In genomic region chr2:63051795-63052333, GRCh38 we compare ENCODE assay signal across 10 cellular contexts. TPM values are rescaled to one million over a fixed set of nuclear protein-coding genes. Genes with fewer than 3 reads are reported as not detected.
A peak's percentile ranks its signal among the peaks of the same experiment; 100 is the strongest.
DNase-seq lines count a peak whose midpoint lies in the region; ATAC-seq, FAIRE-seq and TF ChIP-seq lines count a peak whose summit lies in the region.
"Had no signal": no experiment of that assay in that cellular context is flagged by ENCODE, and none has a peak within 500 bp of the region (broad histone marks: within the 10 kb centered on the region; RNA-seq: fewer than 3 reads in every experiment).

No MANE protein-coding gene starts in this region.

- H3K4me2 ChIP-seq in H9 (ENCODE audit: insufficient read depth, insufficient read length, low read length), result peak overlapping the region; percentile 66
- peak overlapping the region; percentile 90 for H3K4me2 ChIP-seq in GM12878 (ENCODE audit: control insufficient read depth, insufficient read depth)

- H3K27me3 Mint-ChIP-seq in H9 (ENCODE audit: low read depth), result peaks cover 95% of the 10 kb centered on the region
- H3K27me3 Mint-ChIP-seq in naive thymus-derived CD4-positive, alpha-beta T cell, result peaks cover 65 to 88% (median 82%) of the 10 kb centered on the region in 5 donors

- H3K79me1 ChIP-seq in H9 (ENCODE audit: insufficient read depth, low read depth, low read length, poor library complexity, severe bottlenecking), result no peaks in the 10 kb centered on the region

- FAIRE-seq in GM12878 (lab: Jason Lieb, UNC), result no peak

- no peak overlapping the region for H2BK5ac ChIP-seq in H9 (ENCODE audit: insufficient read length, low read length)

- peaks cover 2 to 6% of the 10 kb centered on the region in 2 experiments; a peak in 3 of 5 replicates for H3K9me3 Mint-ChIP-seq in H9
- peaks cover 0 to 4% (median 0%) of the 10 kb centered on the region in 11 donors for H3K9me3 Mint-ChIP-seq in naive thymus-derived CD4-positive, alpha-beta T cell

- peak overlapping the region; percentile 37 to 87; a peak in 4 of 5 replicates for H3K4me3 Mint-ChIP-seq in H9
- H3K4me3 Mint-ChIP-seq in naive thymus-derived CD4-positive, alpha-beta T cell, result peak overlapping the region; percentile 12 to 86 (median 77)

- DNase-seq in H9 (peak; percentile 35), GM12878 (ENCODE audit: low read depth, low spot score) (no peak), NCI-H2107 (lab: John Stamatoyannopoulos, UW) (no peak)
- no peak for DNase-seq in naive thymus-derived CD4-positive, alpha-beta T cell
- DNase-seq: activated effector memory CD4-positive, alpha-beta T cell treated with Interleukin-2 at 50 U/mL for 16 hours had no signal

- RAD21 ChIA-PET in GM12878 (lab: Charles Lee; ENCODE audit: unreplicated experiment), result interaction anchor here (0.7 to 1.2 kb wide), 2 partner anchors 205 to 263 kb away, joined by 3 read pairs; no protein-coding TSS in a partner anchor

- WGBS in H9 (ENCODE audit: extremely low coverage, insufficient read length, low lambda C conversion rate), result no CpG with 5 or more reads among the region's 42 CpGs
- WGBS in GM12878 (ENCODE audit: insufficient coverage, insufficient replicate concordance, low lambda C conversion rate, missing lambda C conversion rate), result 76% methylated on average over 35 of the region's 42 CpGs

- H4K5ac ChIP-seq in H9 (ENCODE audit: insufficient read length, low read depth, low read length), result no peak overlapping the region

- H4K8ac ChIP-seq in H9 (replicated peaks; ENCODE audit: insufficient read length, low read depth, low read length), result no peak overlapping the region

- peaks cover 68% of the 10 kb centered on the region for H3K27me3 ChIP-seq in H9 (ENCODE audit: insufficient read depth, low read length)
- H3K27me3 ChIP-seq in GM12878 (replicated peaks in 1 of 2; ENCODE audit: control insufficient read depth in 2 of 2, insufficient read depth in 2 of 2, low read length in 1 of 2), result peaks cover 0 to 28% of the 10 kb centered on the region in 2 experiments
- H3K27me3 ChIP-seq in naive thymus-derived CD4-positive, alpha-beta T cell (ENCODE audit: control insufficient read depth in 2 of 2, insufficient read depth in 2 of 2, low read length in 2 of 2), result peaks cover 7 to 20% of the 10 kb centered on the region in 2 donors

- no peaks in the 10 kb centered on the region for H3K9me3 ChIP-seq in H9 (ENCODE audit: control insufficient read depth, low read depth, low read length)
- no peaks in the 10 kb centered on the region; the same call in 2 of the 3 replicates for H3K9me3 ChIP-seq in GM12878 (replicated peaks; ENCODE audit: control insufficient read depth, insufficient read depth, low read length)
- no peaks in the 10 kb centered on the region for H3K9me3 ChIP-seq in naive thymus-derived CD4-positive, alpha-beta T cell (ENCODE audit: control insufficient read depth in 2 of 3, low read length in 3 of 3)

- CTCF ChIA-PET in GM12878 (lab: Yijun Ruan, JAX), result interaction anchor here (0.9 to 2.9 kb wide), 3 partner anchors 28 to 594 kb away, joined by 3 to 7 read pairs (median 4); no protein-coding TSS in a partner anchor
- CTCF ChIA-PET in naive thymus-derived CD4-positive, alpha-beta T cell (lab: Charles Lee), result no interaction called here

- no peak overlapping the region for H4K91ac ChIP-seq in H9 (ENCODE audit: insufficient read length, low read depth, low read length)

- BruUV-seq in GM12878 (replicated peaks; lab: Mats Ljungman, UMichigan), result no TSS peak

- no peak for ATAC-seq in GM12878
- no peak for ATAC-seq in naive thymus-derived CD4-positive, alpha-beta T cell
- no peak for ATAC-seq in HG03139 (IDR thresholded peaks at IDR 0.05; ENCODE audit: unreplicated experiment)
- ATAC-seq in HG02571 (IDR thresholded peaks at IDR 0.05; ENCODE audit: unreplicated experiment), result no peak
- no peak for ATAC-seq in HG02798 (IDR thresholded peaks at IDR 0.05; ENCODE audit: poor library complexity, unreplicated experiment)

- peak overlapping the region; percentile 83 for H3K4me3 ChIP-seq in GM12878
- no peak overlapping the region for H3K4me3 ChIP-seq in naive thymus-derived CD4-positive, alpha-beta T cell (ENCODE audit: low read length)

- H3K23me2 ChIP-seq in H9 (ENCODE audit: insufficient read length, low read depth, low read length, poor library complexity, severe bottlenecking), result peaks cover 53% of the 10 kb centered on the region

- H3K4me1 ChIP-seq in H9 (ENCODE audit: insufficient read depth, low read length) (peaks cover 5% of the 10 kb centered on the region; the same call in 1 of the 2 replicates), GM12878 (ENCODE audit: control insufficient read depth, insufficient read depth, low read length) (peaks cover 8% of the 10 kb centered on the region)
- peaks cover 22 to 35% of the 10 kb centered on the region in 2 donors for H3K4me1 ChIP-seq in naive thymus-derived CD4-positive, alpha-beta T cell (ENCODE audit: control insufficient read depth in 2 of 2, insufficient read depth in 2 of 2, low read length in 2 of 2)

- H3K18ac ChIP-seq in H9 (ENCODE audit: insufficient read length, low read depth, low read length), result no peak overlapping the region

- H2BK12ac ChIP-seq in H9 (ENCODE audit: insufficient read length, low read depth, low read length), result no peak overlapping the region

- POLR2A ChIA-PET in GM12878 (lab: Charles Lee), result interaction anchor here (0.6 kb wide), 2 partner anchors 292 to 566 kb away, joined by 3 read pairs; no protein-coding TSS in a partner anchor
- POLR2A ChIA-PET in naive thymus-derived CD4-positive, alpha-beta T cell (lab: Charles Lee), result no interaction called here

- no peak overlapping the region for H3K27ac Mint-ChIP-seq in H9
- peak overlapping the region in 1 of 9 donors; percentile 18 for H3K27ac Mint-ChIP-seq in naive thymus-derived CD4-positive, alpha-beta T cell

- no peak for TF ChIP-seq POLR2A in GM12878 (IDR thresholded peaks at IDR 0.05; ENCODE audit: low read depth, low read length)

- no peak for TF ChIP-seq EP300 in GM12878 (IDR thresholded peaks at IDR 0.05; ENCODE audit: borderline replicate concordance in 1 of 2, control insufficient read depth in 1 of 2, low read depth in 2 of 2, low read length in 2 of 2)

- no peak overlapping the region for H3K56ac ChIP-seq in H9 (ENCODE audit: insufficient read length, low read depth, low read length)

- H3K4me1 Mint-ChIP-seq in H9, result peaks cover 61 to 71% of the 10 kb centered on the region in 2 experiments
- H3K4me1 Mint-ChIP-seq in naive thymus-derived CD4-positive, alpha-beta T cell, result peaks cover 49 to 80% (median 68%) of the 10 kb centered on the region in 7 donors

- no peak overlapping the region for H2AK5ac ChIP-seq in H9 (ENCODE audit: insufficient read length, low read length)

- H3K27ac ChIP-seq in C4-2B, result peak overlapping the region; percentile 80; the same call in 1 of the 2 replicates
- H3K27ac ChIP-seq in H9 (ENCODE audit: insufficient read length, low read depth, low read length), result no peak overlapping the region
- no peak overlapping the region for H3K27ac ChIP-seq in GM12878 (ENCODE audit: control insufficient read depth, insufficient read depth)
- no peak overlapping the region for H3K27ac ChIP-seq in naive thymus-derived CD4-positive, alpha-beta T cell (ENCODE audit: low read depth, low read length)
- H3K27ac ChIP-seq: epithelial cell of prostate had no signal

- H3K36me3 Mint-ChIP-seq in H9 (ENCODE audit: insufficient read depth in 1 of 3, low read depth in 3 of 3), result peaks cover 0 to 2% (median 0%) of the 10 kb centered on the region in 3 experiments; a peak in 2 of 7 replicates
- peaks cover 0 to 6% (median under 1%) of the 10 kb centered on the region in 5 donors for H3K36me3 Mint-ChIP-seq in naive thymus-derived CD4-positive, alpha-beta T cell

- TF ChIP-seq CTCF in C4-2B (conservative IDR thresholded peaks at IDR 0.05) (no peak), H9 (conservative IDR thresholded peaks at IDR 0.05) (no peak), GM12878 (IDR thresholded peaks at IDR 0.05 in 2 of 3, conservative IDR thresholded peaks at IDR 0.05 in 1 of 3; ENCODE audit: control insufficient read depth in 2 of 3, extremely low read depth in 1 of 3, insufficient read depth in 1 of 3, low read depth in 3 of 3, low read length in 3 of 3) (no peak)

- H4K20me1 ChIP-seq in H9 (ENCODE audit: control insufficient read depth, insufficient read depth, insufficient read length), result peaks cover 5% of the 10 kb centered on the region
- H4K20me1 ChIP-seq in GM12878 (ENCODE audit: control insufficient read depth, insufficient read depth), result no peaks in the 10 kb centered on the region

- no peak overlapping the region for H2BK120ac ChIP-seq in H9 (ENCODE audit: low read depth, low read length, poor library complexity, severe bottlenecking)

- H2AFZ ChIP-seq in H9 (ENCODE audit: low read length) (no peak overlapping the region), GM12878 (ENCODE audit: control insufficient read depth, low read depth, low read length) (peak overlapping the region; percentile 95; the same call in 1 of the 2 replicates)

- H3K23ac ChIP-seq in H9 (ENCODE audit: insufficient read length, low read depth, low read length), result no peak overlapping the region

- in situ Hi-C loops in GM12878 (cut with MboI), result no loop called here

- TF ChIP-seq RAD21 in GM12878 (IDR thresholded peaks at IDR 0.05; ENCODE audit: insufficient read depth, low read depth, low read length), result no peak

- no peak overlapping the region for H2BK20ac ChIP-seq in H9 (ENCODE audit: low read depth, low read length, poor library complexity, severe bottlenecking)

- no peak overlapping the region for H3K14ac ChIP-seq in H9 (ENCODE audit: insufficient read depth, low read length)

- H3T11ph ChIP-seq in H9 (ENCODE audit: low read length), result no peak overlapping the region

- H3K4ac ChIP-seq in H9 (ENCODE audit: low read depth, low read length), result no peak overlapping the region

- no peak overlapping the region for H2BK15ac ChIP-seq in H9 (ENCODE audit: low read depth, low read length)

- no peaks in the 10 kb centered on the region for H3K79me2 ChIP-seq in H9 (ENCODE audit: insufficient read depth, low read length)
- no peaks in the 10 kb centered on the region for H3K79me2 ChIP-seq in GM12878 (ENCODE audit: control insufficient read depth, insufficient read depth, low read length)

- SMC1A ChIA-PET in GM12878 (lab: Charles Lee; ENCODE audit: uncharacterized antibody, unreplicated experiment), result interaction anchor here (0.8 to 1.6 kb wide), 4 partner anchors 12 to 264 kb away, joined by 3 to 5 read pairs (median 4); no protein-coding TSS in a partner anchor

- no peak overlapping the region for H3K9ac ChIP-seq in H9 (ENCODE audit: extremely low read depth, insufficient read length, low read length)
- H3K9ac ChIP-seq in GM12878 (ENCODE audit: control insufficient read depth, insufficient read depth, low read length), result no peak overlapping the region

- intact Hi-C loops in GM12878 (cut with micrococcal nuclease; ENCODE audit: unreplicated experiment), result loop anchor here (10.0 kb wide), 2 partner anchors 267 to 597 kb away; no protein-coding TSS in a partner anchor
- intact Hi-C loops in naive thymus-derived CD4-positive, alpha-beta T cell (cut with micrococcal nuclease), result loop anchor here in 1 of 2 donors (5.0 to 10.0 kb wide), 3 partner anchors 247 to 373 kb away; partner anchors contain the start of gene EHBP1

- no peaks in the 10 kb centered on the region; a peak in 1 of 4 replicates for H3K36me3 ChIP-seq in GM12878 (ENCODE audit: control insufficient read depth in 2 of 2, insufficient read depth in 2 of 2, low read length in 1 of 2)
- no peaks in the 10 kb centered on the region for H3K36me3 ChIP-seq in naive thymus-derived CD4-positive, alpha-beta T cell (ENCODE audit: control insufficient read depth in 2 of 3, insufficient read depth in 3 of 3, low read length in 3 of 3)

RNA-seq across cellular contexts. Expression of gene OTX1, which starts 1.2 kb away (rescaled TPM):
- total RNA-seq in H9 (2021) (0.11 and 0.13 TPM in 2 replicates), GM12878 (2014; rRNA removed) (0.49 TPM in 1 of 2 replicates, not detected in the other), GM12878 (2014; rRNA removed; fragmentation: Illumina TruSeq; extraction: Trizol) (0.04 TPM in 1 of 2 replicates, not detected in the other), GM12878 (2021) (0.35 and 0.67 TPM in 2 replicates)
- 4.4 and 11.1 TPM in 2 replicates for total RNA-seq in GM12878 (2013; cell fraction: nucleolus; rRNA removed)
- not detected for polyA plus RNA-seq in GM12878 (2011; ENCODE audit: low read depth)
- polyA plus RNA-seq in GM12878 (2011; rRNA removed) (0.26 TPM in 1 of 2 replicates, not detected in the other), GM12878 (2014; fragmentation: Illumina TruSeq; extraction: Trizol) (0.06 TPM in 1 of 2 replicates, not detected in the other), GM12878 (2014; fragmentation: Nextera tagmentation; extraction: Ambion mirVana) (under 1 TPM in 1 of 2 experiments, not detected in 1; 0.04 TPM), GM12878 (2014; rRNA removed) (0.09 and 0.33 TPM in 2 replicates), GM12878 (2016; fragmentation: Nextera tagmentation; extraction: Ambion mirVana) (under 1 TPM; 0.20 to 0.35 TPM)
- polyA plus RNA-seq in GM12878 (2011; cell fraction: cytosol; rRNA removed), result 0.12 and 0.28 TPM in 2 replicates
- polyA plus RNA-seq in GM12878 (2011; cell fraction: nucleus; rRNA removed), result 2.3 and 3.1 TPM in 2 replicates
- polyA plus RNA-seq in GM12878 (2012), result 0.12 and 0.28 TPM in 2 replicates
- 0.37 and 1.6 TPM in 2 replicates for polyA minus RNA-seq in GM12878 (2011; rRNA and poly(A)+ RNA removed)
- polyA minus RNA-seq in GM12878 (2011; cell fraction: cytosol; rRNA and poly(A)+ RNA removed), result 0.40 and 1.2 TPM in 2 replicates
- polyA minus RNA-seq in GM12878 (2011; cell fraction: nucleus; rRNA and poly(A)+ RNA removed), result 6.9 and 10.2 TPM in 2 replicates
- total RNA-seq in naive thymus-derived CD4-positive, alpha-beta T cell, result not detected
- polyA plus RNA-seq in naive thymus-derived CD4-positive, alpha-beta T cell, result not detected
